Comparison of ENCODE assay signal across 8 cellular contexts in the genomic region with DNA sequence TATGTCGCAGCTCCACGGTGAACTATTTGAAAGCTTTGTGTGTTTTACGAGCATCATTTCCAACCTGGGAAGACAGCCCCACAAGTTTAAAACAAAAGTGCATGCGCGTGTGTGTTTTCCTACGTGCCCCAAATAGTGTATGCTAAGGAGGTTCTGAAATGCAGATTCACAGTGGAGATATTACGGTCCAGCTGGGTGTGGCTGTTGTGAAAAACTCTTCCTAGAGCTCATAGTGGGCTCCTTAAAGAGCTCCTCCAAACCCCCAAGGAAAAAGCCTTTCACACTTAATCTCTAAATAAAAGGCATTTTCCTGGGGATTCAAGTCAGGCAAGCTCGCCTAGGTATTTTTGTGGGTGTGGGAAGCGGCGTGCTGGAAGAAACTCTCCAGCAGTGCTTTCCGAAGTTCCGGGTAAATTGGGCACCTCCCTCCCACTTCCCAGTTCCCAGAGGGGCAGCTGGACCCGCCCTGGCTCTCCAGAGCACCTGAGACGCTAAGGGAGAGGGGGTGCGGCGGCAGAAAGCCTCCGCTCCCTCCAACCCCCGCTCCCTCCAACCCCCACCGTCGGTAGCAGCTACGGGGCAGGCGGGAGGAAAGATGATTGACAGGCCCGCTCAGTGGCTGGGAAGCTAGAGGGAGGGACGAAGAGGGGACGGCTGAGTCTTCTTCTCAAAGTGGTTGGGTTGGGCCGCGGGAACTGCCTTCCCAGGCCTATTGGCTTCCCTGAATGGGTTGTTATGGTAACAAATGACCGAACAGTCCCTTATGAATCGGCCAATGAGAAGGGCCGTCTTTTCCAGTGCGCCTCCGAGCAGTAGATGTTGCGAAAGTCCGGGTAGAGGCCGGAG. TPM values are rescaled to one million over a fixed set of nuclear protein-coding genes. Genes with fewer than 3 reads are reported as not detected.
DNase-seq lines count a peak whose midpoint lies in the region; ATAC-seq and FAIRE-seq lines count a peak whose summit lies in the region.

No MANE protein-coding gene starts in this region.

- H3K4me2 ChIP-seq in BLaER1 = peak overlapping the region; percentile 83

- H3K36me3 Mint-ChIP-seq in activated CD4-positive, alpha-beta T cell treated with anti-CD3 and anti-CD28 coated beads for 36 hours (ENCODE audit: low read depth) = peaks cover 41% of the 10 kb centered on the region

- peaks cover 23% of the 10 kb centered on the region for H3K4me1 Mint-ChIP-seq in activated CD4-positive, alpha-beta T cell treated with anti-CD3 and anti-CD28 coated beads for 36 hours

- POLR2A ChIA-PET in activated CD4-positive, alpha-beta T cell treated with anti-CD3 and anti-CD28 coated beads for 36 hours (lab: Charles Lee) = interaction anchor here (0.5 to 3.5 kb wide), 19 partner anchors 30 to 289 kb away, joined by 3 to 15 read pairs (median 4); a partner anchor contains a TSS

- peaks cover 21% of the 10 kb centered on the region; the same call in 1 of the 2 replicates for H3K36me3 ChIP-seq in BLaER1

- peak overlapping the region; percentile 98 for H3K4me3 ChIP-seq in BLaER1

- peak overlapping the region; percentile 100 for H3K27ac Mint-ChIP-seq in activated CD4-positive, alpha-beta T cell treated with anti-CD3 and anti-CD28 coated beads for 36 hours

- peaks cover 35% of the 10 kb centered on the region for H3K4me1 ChIP-seq in BLaER1

- H3K4me3 Mint-ChIP-seq in activated CD4-positive, alpha-beta T cell treated with anti-CD3 and anti-CD28 coated beads for 36 hours = peak overlapping the region; percentile 100

- no peaks in the 10 kb centered on the region for H3K27me3 ChIP-seq in BLaER1

- CTCF ChIA-PET in activated CD4-positive, alpha-beta T cell treated with anti-CD3 and anti-CD28 coated beads for 36 hours (lab: Charles Lee) = interaction anchor here (0.6 to 2.7 kb wide), 16 partner anchors 9 to 289 kb away, joined by 3 to 15 read pairs (median 3); a partner anchor contains a TSS

- H3K9me3 Mint-ChIP-seq in activated CD4-positive, alpha-beta T cell treated with anti-CD3 and anti-CD28 coated beads for 36 hours (ENCODE audit: low read depth) = no peaks in the 10 kb centered on the region

- peaks cover 41% of the 10 kb centered on the region for H4K20me1 ChIP-seq in BLaER1

- peak overlapping the region; percentile 87 for H3K9ac ChIP-seq in BLaER1

- intact Hi-C loops in activated CD4-positive, alpha-beta T cell treated with anti-CD3 and anti-CD28 coated beads for 36 hours (cut with DNase I, micrococcal nuclease) = loop anchor here (1.0 to 5.0 kb wide), 9 partner anchors 37 to 256 kb away; a partner anchor contains a TSS

- FAIRE-seq in GM19239 (lab: Jason Lieb, UNC) = peak; percentile 99

- peak; percentile 95 for ATAC-seq in HG03442 (IDR thresholded peaks at IDR 0.05; ENCODE audit: unreplicated experiment)
- ATAC-seq in activated CD4-positive, alpha-beta T cell treated with anti-CD3 and anti-CD28 coated beads for 36 hours = peak; percentile 92

- peak; percentile 54 for DNase-seq in GM19239 (ENCODE audit: insufficient read length, low spot score)
- peak; percentile 99 for DNase-seq in NCI-H510A treated with DMSO at 0.1 percent for 48 hours (lab: John Stamatoyannopoulos, UW)
- peak; percentile 99 for DNase-seq in activated CD4-positive, alpha-beta T cell treated with anti-CD3 and anti-CD28 coated beads for 36 hours
- peak; percentile 100 for DNase-seq in dedifferentiated amniotic fluid mesenchymal stem cell (ENCODE audit: extremely low spot score)
- DNase-seq in left kidney (ENCODE audit: low read depth, low spot score) = peak; percentile 100
- peak in 2 of 3 donors; percentile 97 to 98 for DNase-seq in stimulated activated CD4-positive, alpha-beta T cell treated with anti-CD3 and anti-CD28 coated beads, TNF-alpha, amount 100 ng/mL, for 1 hour (ENCODE audit: low read depth in 3 of 3, low spot score in 1 of 3)

- H3K27me3 Mint-ChIP-seq in activated CD4-positive, alpha-beta T cell treated with anti-CD3 and anti-CD28 coated beads for 36 hours = no peaks in the 10 kb centered on the region

- H3K9me3 ChIP-seq in BLaER1 = no peaks in the 10 kb centered on the region

- peak overlapping the region; percentile 83 for H3K27ac ChIP-seq in BLaER1

RNA-seq across cellular contexts. Expression of a gene that starts 0.6 kb away (rescaled TPM):
- 10 to 100 TPM; 55.3 to 70.8 TPM for total RNA-seq in activated CD4-positive, alpha-beta T cell treated with anti-CD3 and anti-CD28 coated beads for 36 hours

RNA-seq across cellular contexts. Expression of a gene that starts 37.1 kb away (rescaled TPM):
- total RNA-seq in activated CD4-positive, alpha-beta T cell treated with anti-CD3 and anti-CD28 coated beads for 36 hours = 1 to 10 TPM; 3.1 to 4.9 TPM

Comparison
In these comparisons a context has a peak if more than half of its experiments do, and no peak if none do; other contexts are left out.
1. Peak in every context shown above with its lines: DNase-seq, ATAC-seq, H3K4me3 ChIP-seq and H3K27ac ChIP-seq.